Comparison of ENCODE assay signal across 8 cellular contexts in genomic region chr11:36744375-36745168, GRCh38.
DNase-seq lines count a peak whose midpoint lies in the region; ATAC-seq and TF ChIP-seq lines count a peak whose summit lies in the region.

No MANE protein-coding gene starts in this region.

- peaks cover 8% of the 10 kb centered on the region for H3K27me3 Mint-ChIP-seq in activated B cell treated with CpG ODN at 0.5 μM for 24 hours
- peaks cover 44% of the 10 kb centered on the region for H3K27me3 Mint-ChIP-seq in chondrocyte (ENCODE audit: low read depth)

- H3K36me3 Mint-ChIP-seq in activated B cell treated with CpG ODN at 0.5 μM for 24 hours (ENCODE audit: low read depth): no peaks in the 10 kb centered on the region
- no peaks in the 10 kb centered on the region for H3K36me3 Mint-ChIP-seq in chondrocyte (ENCODE audit: low read depth)

- ATAC-seq in GM19455 (IDR thresholded peaks at IDR 0.05; ENCODE audit: unreplicated experiment) (peak; percentile 30), activated B cell treated with CpG ODN at 0.5 μM for 24 hours (ENCODE audit: low read depth) (no peak), left lung (peak; percentile 75), HG02678 (IDR thresholded peaks at IDR 0.05; ENCODE audit: unreplicated experiment) (no peak)

- TF ChIP-seq CTCF in AG09309 (IDR thresholded peaks at IDR 0.05; ENCODE audit: control insufficient read depth, insufficient read depth, low read depth, low read length, missing control alignments): peak; percentile 76
- no peak for TF ChIP-seq CTCF in activated B cell treated with CpG ODN at 0.5 μM for 24 hours (IDR thresholded peaks at IDR 0.05)
- TF ChIP-seq CTCF in chondrocyte (IDR thresholded peaks at IDR 0.05): peak; percentile 82
- TF ChIP-seq CTCF in left lung (IDR thresholded peaks at IDR 0.05): peak; percentile 64 to 79

- H3K27me3 ChIP-seq in left lung: peaks cover 0 to 11% of the 10 kb centered on the region in 2 donors

- H3K4me3 Mint-ChIP-seq in activated B cell treated with CpG ODN at 0.5 μM for 24 hours: no peak overlapping the region
- no peak overlapping the region for H3K4me3 Mint-ChIP-seq in chondrocyte (ENCODE audit: unreplicated experiment)

- H3K9me3 Mint-ChIP-seq in activated B cell treated with CpG ODN at 0.5 μM for 24 hours: no peaks in the 10 kb centered on the region
- no peaks in the 10 kb centered on the region for H3K9me3 Mint-ChIP-seq in chondrocyte (ENCODE audit: low read depth)

- DNase-seq in AG09309 (ENCODE audit: low read depth): peak; percentile 23
- peak; percentile 10 to 67 for DNase-seq in NCI-H1930 (lab: John Stamatoyannopoulos, UW)
- DNase-seq in activated B cell treated with CpG ODN at 0.5 μM for 24 hours: peak; percentile 30
- DNase-seq in chondrocyte (ENCODE audit: low spot score): no peak
- peak; percentile 56 to 81 for DNase-seq in left lung
- DNase-seq in stimulated activated CD4-positive, alpha-beta T cell treated with anti-CD3 and anti-CD28 coated beads, TNF-alpha, amount 100 ng/mL, for 24 hours (ENCODE audit: low read depth in 3 of 3): peak; percentile 19 to 56 (median 28)

- CTCF ChIA-PET in activated B cell treated with CpG ODN at 0.5 μM for 24 hours (lab: Charles Lee): interaction anchor here (0.7 to 1.4 kb wide), 5 partner anchors 9 to 235 kb away, joined by 3 to 5 read pairs (median 4); partner anchors contain the start of gene TRAF6

- POLR2A ChIA-PET in activated B cell treated with CpG ODN at 0.5 μM for 24 hours (lab: Charles Lee): no interaction called here

- H3K4me1 ChIP-seq in left lung: peaks cover 0 to 4% of the 10 kb centered on the region in 2 donors

- H3K4me3 ChIP-seq in AG09309 (ENCODE audit: control insufficient read depth, low read depth, low read length): no peak overlapping the region
- no peak overlapping the region for H3K4me3 ChIP-seq in left lung

- intact Hi-C loops in activated B cell treated with CpG ODN at 0.5 μM for 24 hours (cut with micrococcal nuclease) (loop anchor here (5.0 kb wide), 1 partner anchor 1127 kb away; the partner anchor contains the start of gene FJX1), left lung (cut with DNase I) (loop anchor here in 1 of 2 donors (5.0 to 10.0 kb wide), 2 partner anchors 42 to 180 kb away; partner anchors contain the start of gene RAG1)

- H3K9me3 ChIP-seq in left lung: no peaks in the 10 kb centered on the region

- H3K27ac ChIP-seq in left lung: no peak overlapping the region

- H3K4me1 Mint-ChIP-seq in activated B cell treated with CpG ODN at 0.5 μM for 24 hours: peaks cover 5% of the 10 kb centered on the region
- peaks cover 6% of the 10 kb centered on the region for H3K4me1 Mint-ChIP-seq in chondrocyte (ENCODE audit: low read depth)

- no peak overlapping the region for H3K27ac Mint-ChIP-seq in activated B cell treated with CpG ODN at 0.5 μM for 24 hours
- no peak overlapping the region for H3K27ac Mint-ChIP-seq in chondrocyte (ENCODE audit: unreplicated experiment)

- H3K36me3 ChIP-seq in left lung: no peaks in the 10 kb centered on the region

Comparison
In these comparisons a context has a peak if more than half of its experiments do, and no peak if none do; other contexts are left out.
1. ATAC-seq: peak in GM19455 (single experiment) and left lung (single experiment); none in activated B cell treated with CpG ODN at 0.5 μM for 24 hours (single experiment) and HG02678 (single experiment).